Comparison of ENCODE assay signal across 16 cellular contexts in genomic region chr2:72138921-72139381, GRCh38. TPM values are rescaled to one million over a fixed set of nuclear protein-coding genes. Genes with fewer than 3 reads are reported as not detected.
DNase-seq lines count a peak whose midpoint lies in the region; ATAC-seq and TF ChIP-seq lines count a peak whose summit lies in the region.
"Had no signal": no experiment of that assay in that cellular context is flagged by ENCODE, and none has a peak within 500 bp of the region (broad histone marks: within the 10 kb centered on the region; RNA-seq: fewer than 3 reads in every experiment).

No MANE protein-coding gene starts in this region.

- H3K27ac Mint-ChIP-seq in CD14-positive monocyte: no peak overlapping the region
- H3K27ac Mint-ChIP-seq: dendritic cell treated with granulocyte-macrophage colony-stimulating factor and Interleukin-4, amounts not matched to agents 40 ng/mL and 50 ng/mL, for 4 days had no signal

- H3K4me1 Mint-ChIP-seq in CD14-positive monocyte: peaks cover 4% of the 10 kb centered on the region

- H3K9me3 ChIP-seq in BE2C: no peaks in the 10 kb centered on the region
- H3K9me3 ChIP-seq: esophagus squamous epithelium, testis had no signal

- no peaks in the 10 kb centered on the region for H3K36me3 ChIP-seq in BE2C

- H3K27me3 ChIP-seq in BE2C: peaks cover 5% of the 10 kb centered on the region
- H3K27me3 ChIP-seq: testis had no signal

- H3K4me3 Mint-ChIP-seq in CD14-positive monocyte: no peak overlapping the region
- H3K4me3 Mint-ChIP-seq: dendritic cell treated with granulocyte-macrophage colony-stimulating factor and Interleukin-4, amounts not matched to agents 40 ng/mL and 50 ng/mL, for 4 days had no signal

- H3K27me3 Mint-ChIP-seq in CD14-positive monocyte (ENCODE audit: low read depth in 3 of 3): peaks cover 28 to 29% (median 29%) of the 10 kb centered on the region in 3 donors

- no peaks in the 10 kb centered on the region for H3K36me3 Mint-ChIP-seq in CD14-positive monocyte

- H3K4me1 ChIP-seq in BE2C: no peaks in the 10 kb centered on the region

- peaks cover 0 to 6% (median 0%) of the 10 kb centered on the region in 7 donors for H3K9me3 Mint-ChIP-seq in CD14-positive monocyte
- H3K9me3 Mint-ChIP-seq: dendritic cell treated with granulocyte-macrophage colony-stimulating factor and Interleukin-4, amounts not matched to agents 40 ng/mL and 50 ng/mL, for 4 days had no signal

- intact Hi-C loops in CD14-positive monocyte (cut with micrococcal nuclease): no loop called here
- intact Hi-C loops in posterior vena cava (cut with DNase I): no loop called here

- DNase-seq in CD14-positive monocyte (ENCODE audit: low spot score) (peak; percentile 45), M059J (ENCODE audit: low read depth) (peak; percentile 67), islet precursor cell (peak; percentile 55), posterior vena cava (ENCODE audit: low spot score) (peak; percentile 75), BE2C (no peak), GM03348 (ENCODE audit: low spot score) (no peak)
- DNase-seq: activated CD4-positive, alpha-beta T cell treated with anti-CD3 and anti-CD28 coated beads, Interleukin-2, amount 50 U/mL, for 4 hours; anterior cingulate cortex; DMS79; esophagus squamous epithelium; Karpas-422; NCI-H1694; testis had no signal

- no peak for TF ChIP-seq CTCF in CD14-positive monocyte (IDR thresholded peaks at IDR 0.05)
- TF ChIP-seq CTCF in BE2C (IDR thresholded peaks at IDR 0.05; ENCODE audit: low read depth, low read length): no peak

- ATAC-seq in GM18867 (IDR thresholded peaks at IDR 0.05; ENCODE audit: unreplicated experiment): no peak

- H3K4me3 ChIP-seq in BE2C (ENCODE audit: low read depth, low read length): no peak overlapping the region
- H3K4me3 ChIP-seq: esophagus squamous epithelium, testis had no signal

RNA-seq across cellular contexts. Expression of gene CYP26B1, which starts 8.7 kb away (rescaled TPM):
- polyA plus RNA-seq in CD14-positive monocyte: not detected
- total RNA-seq in M059J (2014; rRNA removed; shearing (Covaris generic)): 4.2 and 6.8 TPM in 2 replicates
- total RNA-seq in posterior vena cava: 1 to 10 TPM; 5.0 to 5.1 TPM
- polyA plus RNA-seq in BE2C (2012; ENCODE audit: insufficient read depth, insufficient read length, low read depth): 0.52 TPM
- total RNA-seq: OCI-LY7 had no signal

Comparison
In these comparisons a context has a peak if more than half of its experiments do, and no peak if none do; other contexts are left out.
1. DNase-seq: peak in CD14-positive monocyte (single experiment), M059J (single experiment), islet precursor cell (single experiment) and posterior vena cava (single experiment); none in BE2C (single experiment) and GM03348 (single experiment).